8 cellular contexts compared by ENCODE assay signal in genomic region chr12:121713257-121714155, GRCh38. TPM values are rescaled to one million over a fixed set of nuclear protein-coding genes. Genes with fewer than 3 reads are reported as not detected.
A peak's percentile ranks its signal among the peaks of the same experiment; 100 is the strongest.
DNase-seq lines count a peak whose midpoint lies in the region; ATAC-seq and TF ChIP-seq lines count a peak whose summit lies in the region.

No MANE protein-coding gene starts in this region.

- H3K4me1 ChIP-seq in foreskin keratinocyte (peaks cover 3% of the 10 kb centered on the region), prostate gland (replicated peaks) (peaks cover 4% of the 10 kb centered on the region)

- DNase-seq in activated T-cell treated with anti-CD3 and anti-CD28 coated beads for 4 hours = peak; percentile 9
- DNase-seq in activated T-cell treated with anti-CD3 and anti-CD28 coated beads, Interleukin-2, amount 50 U/mL, for 1 hour = no peak
- DNase-seq in foreskin keratinocyte = no peak
- no peak for DNase-seq in prostate gland (ENCODE audit: low spot score)
- no peak for DNase-seq in GF-D8 (lab: John Stamatoyannopoulos, UW)
- DNase-seq in 8988T = no peak

- intact Hi-C loops in prostate gland (cut with DNase I) = no loop called here

- H3K4me3 ChIP-seq in WI38 (ENCODE audit: low read depth, low read length) (peak overlapping the region; percentile 92), prostate gland (peak overlapping the region; percentile 80 to 97)

- H3K9me3 ChIP-seq in prostate gland = no peaks in the 10 kb centered on the region

- TF ChIP-seq POLR2A in prostate gland (IDR thresholded peaks at IDR 0.05) = no peak

- H3K27ac ChIP-seq in foreskin keratinocyte (peak overlapping the region; percentile 88), prostate gland (peak overlapping the region; percentile 47 to 82)

- no peak for TF ChIP-seq CTCF in WI38 (IDR thresholded peaks at IDR 0.05; ENCODE audit: low read depth, low read length)
- TF ChIP-seq CTCF in foreskin keratinocyte (conservative IDR thresholded peaks at IDR 0.05) = no peak
- no peak for TF ChIP-seq CTCF in prostate gland (IDR thresholded peaks at IDR 0.05)

- ATAC-seq in foreskin keratinocyte (no peak), GM18870 (IDR thresholded peaks at IDR 0.05; ENCODE audit: unreplicated experiment) (no peak)

- no peaks in the 10 kb centered on the region for H3K36me3 ChIP-seq in prostate gland

- H3K27me3 ChIP-seq in foreskin keratinocyte (no peaks in the 10 kb centered on the region), prostate gland (replicated peaks; ENCODE audit: insufficient read depth) (no peaks in the 10 kb centered on the region)

- 25% methylated on average over 20 of the region's 20 CpGs for WGBS in prostate gland

RNA-seq across cellular contexts. Expression of gene TMEM120B, which starts 1.0 kb away (rescaled TPM):
- total RNA-seq in foreskin keratinocyte (9.9 and 10.4 TPM in 2 replicates), prostate gland (10 to 100 TPM in 1 of 2 donors, 1 to 10 TPM in 1; 9.5 to 12.2 TPM)
- 8.5 and 9.0 TPM in 2 replicates for polyA plus RNA-seq in foreskin keratinocyte

RNA-seq across cellular contexts. Expression of gene MORN3, which starts 44.1 kb away (rescaled TPM):
- 0.37 and 0.39 TPM in 2 replicates for total RNA-seq in foreskin keratinocyte
- polyA plus RNA-seq in foreskin keratinocyte = 0.41 TPM in 2 replicates
- 1 to 10 TPM in 1 of 2 donors, not detected in 1; 1.5 TPM for total RNA-seq in prostate gland
